Comparison of ENCODE assay signal across 14 cellular contexts in the genomic region with DNA sequence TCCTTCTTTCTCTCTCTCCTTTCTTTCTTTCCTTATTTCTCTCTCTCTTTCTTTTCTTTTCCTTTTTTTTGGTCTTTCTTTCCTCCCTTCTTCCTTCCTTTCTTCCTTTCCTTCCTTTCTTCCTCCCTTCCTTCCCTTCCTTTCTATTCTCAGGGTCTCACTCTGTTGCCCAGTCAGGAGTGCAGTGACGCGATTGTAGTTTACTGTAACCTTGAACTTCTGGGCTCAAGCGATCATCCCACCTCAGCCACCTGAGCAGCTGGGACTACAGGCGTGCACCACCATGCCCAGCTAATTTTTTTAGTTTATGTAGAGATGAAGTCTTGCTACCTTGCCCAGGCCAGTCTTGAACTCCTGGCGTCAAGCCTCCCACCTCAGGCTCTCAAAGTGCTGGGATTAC.
DNase-seq lines count a peak whose midpoint lies in the region; ATAC-seq and TF ChIP-seq lines count a peak whose summit lies in the region.
"Had no signal": no experiment of that assay in that cellular context is flagged by ENCODE, and none has a peak within 500 bp of the region (broad histone marks: within the 10 kb centered on the region; RNA-seq: fewer than 3 reads in every experiment).

No MANE protein-coding gene starts in this region.

- no peak for TF ChIP-seq POLR2A in gastrocnemius medialis (IDR thresholded peaks at IDR 0.05)

- ATAC-seq in gastrocnemius medialis = no peak
- no peak for ATAC-seq in psoas muscle
- ATAC-seq in activated CD4-positive, CD25-positive, alpha-beta regulatory T cell treated with anti-CD3 and anti-CD28 coated beads, Interleukin-2, amount 50 U/mL, for 24 hours = no peak
- ATAC-seq: GM23338 had no signal

- no peak overlapping the region for H3K9ac ChIP-seq in endodermal cell (ENCODE audit: extremely low read depth, low read length, poor library complexity, severe bottlenecking)
- H3K9ac ChIP-seq: BLaER1 had no signal

- BruUV-seq in Caco-2 (replicated peaks; lab: Mats Ljungman, UMichigan) = no TSS peak

- H3K36me3 Mint-ChIP-seq in Caco-2 (ENCODE audit: insufficient read depth, unreplicated experiment) (no peaks in the 10 kb centered on the region), endodermal cell (ENCODE audit: low read depth) (no peaks in the 10 kb centered on the region)
- H3K36me3 Mint-ChIP-seq: CD14-positive monocyte; CD4-positive, alpha-beta memory T cell had no signal

- H3K9me3 ChIP-seq in Caco-2 (no peaks in the 10 kb centered on the region), endodermal cell (ENCODE audit: control insufficient read depth, low read length) (no peaks in the 10 kb centered on the region), gastrocnemius medialis (no peaks in the 10 kb centered on the region), psoas muscle (no peaks in the 10 kb centered on the region)
- H3K9me3 ChIP-seq: BLaER1 had no signal

- intact Hi-C loops in Caco-2 (cut with micrococcal nuclease; ENCODE audit: unreplicated experiment) (no loop called here), gastrocnemius medialis (cut with DNase I; ENCODE audit: low total_unique reads) (loop anchor here (5.0 kb wide), 3 partner anchors 42 to 392 kb away; a partner anchor contains a TSS), psoas muscle (cut with DNase I) (loop anchor here (5.0 to 10.0 kb wide), 3 partner anchors 80 to 207 kb away; a partner anchor contains a TSS)

- POLR2A ChIA-PET in Caco-2 (lab: Charles Lee) = interaction anchor here (0.6 kb wide), 1 partner anchor 16 kb away, joined by 3 read pairs; no protein-coding TSS in a partner anchor

- no peaks in the 10 kb centered on the region for H3K27me3 ChIP-seq in Caco-2 (replicated peaks; ENCODE audit: control insufficient read depth, insufficient read depth, low read length)
- no peaks in the 10 kb centered on the region for H3K27me3 ChIP-seq in endodermal cell (ENCODE audit: control insufficient read depth, insufficient read depth, low read length, poor library complexity, severe bottlenecking)
- no peaks in the 10 kb centered on the region for H3K27me3 ChIP-seq in gastrocnemius medialis
- H3K27me3 ChIP-seq in psoas muscle (ENCODE audit: insufficient read depth in 3 of 3, low read length in 2 of 3) = no peaks in the 10 kb centered on the region
- H3K27me3 ChIP-seq: BLaER1 had no signal

- no peak overlapping the region for H3K4me3 ChIP-seq in Caco-2 (ENCODE audit: low read depth, low read length)
- H3K4me3 ChIP-seq in endodermal cell (ENCODE audit: low read length) = no peak overlapping the region
- no peak overlapping the region for H3K4me3 ChIP-seq in gastrocnemius medialis
- no peak overlapping the region for H3K4me3 ChIP-seq in psoas muscle
- H3K4me3 ChIP-seq: BLaER1, GM23338 had no signal

- H3K27ac Mint-ChIP-seq in Caco-2 (ENCODE audit: unreplicated experiment) (peak overlapping the region; percentile 16), endodermal cell (no peak overlapping the region)
- H3K27ac Mint-ChIP-seq: H9 had no signal

- 93 to 97% methylated on average over 5 of the region's 5 CpGs for WGBS in endodermal cell (ENCODE audit: insufficient coverage in 1 of 2, insufficient read length in 1 of 2), 2 experiments
- 93 to 97% (median 95%) methylated on average over 5 of the region's 5 CpGs for WGBS in psoas muscle, 3 donors

- H3K4me3 Mint-ChIP-seq in Caco-2 (ENCODE audit: unreplicated experiment) (no peak overlapping the region), endodermal cell (no peak overlapping the region)
- H3K4me3 Mint-ChIP-seq: CD14-positive monocyte; CD4-positive, alpha-beta memory T cell; GM23338; H9 had no signal

- H3K9me3 Mint-ChIP-seq in Caco-2 (ENCODE audit: unreplicated experiment) (no peaks in the 10 kb centered on the region), endodermal cell (no peaks in the 10 kb centered on the region)
- H3K9me3 Mint-ChIP-seq: CD14-positive monocyte; CD4-positive, alpha-beta memory T cell; GM23338; H9 had no signal

- H3K27ac ChIP-seq in VCaP = peak overlapping the region; percentile 26; the same call in 1 of the 2 replicates
- H3K27ac ChIP-seq in endodermal cell (ENCODE audit: low read depth, low read length) = no peak overlapping the region
- peak overlapping the region in 3 of 4 donors; percentile 32 to 87 (median 76) for H3K27ac ChIP-seq in gastrocnemius medialis
- H3K27ac ChIP-seq in psoas muscle = no peak overlapping the region
- H3K27ac ChIP-seq: BLaER1 had no signal

- H3K4me1 ChIP-seq in Caco-2 (peaks cover 31% of the 10 kb centered on the region), endodermal cell (ENCODE audit: control insufficient read depth, insufficient read depth, low read length) (peaks cover 9% of the 10 kb centered on the region), gastrocnemius medialis (peaks cover 19 to 21% of the 10 kb centered on the region in 2 donors), psoas muscle (peaks cover 34% of the 10 kb centered on the region)

- H3K27me3 Mint-ChIP-seq in Caco-2 (ENCODE audit: insufficient read depth, unreplicated experiment) = no peaks in the 10 kb centered on the region
- H3K27me3 Mint-ChIP-seq in endodermal cell (ENCODE audit: insufficient read depth) = no peaks in the 10 kb centered on the region
- H3K27me3 Mint-ChIP-seq: CD4-positive, alpha-beta memory T cell had no signal

- TF ChIP-seq CTCF in Caco-2 (IDR thresholded peaks at IDR 0.05; ENCODE audit: insufficient read depth in 1 of 2, low read depth in 1 of 2, low read length in 1 of 2, severe bottlenecking in 1 of 2, unreplicated experiment in 1 of 2) (no peak), VCaP (conservative IDR thresholded peaks at IDR 0.05) (no peak), endodermal cell (conservative IDR thresholded peaks at IDR 0.05) (no peak), gastrocnemius medialis (IDR thresholded peaks at IDR 0.05 in 4 of 5, conservative IDR thresholded peaks at IDR 0.05 in 1 of 5) (no peak), psoas muscle (IDR thresholded peaks at IDR 0.05) (no peak), GM13977 (IDR thresholded peaks at IDR 0.05; ENCODE audit: extremely low read depth, insufficient read depth, missing control alignments) (no peak)

- peaks cover 57% of the 10 kb centered on the region for H3K4me1 Mint-ChIP-seq in Caco-2 (ENCODE audit: low read depth, unreplicated experiment)
- H3K4me1 Mint-ChIP-seq in endodermal cell = peaks cover 14% of the 10 kb centered on the region

- CTCF ChIA-PET in Caco-2 (lab: Charles Lee) = interaction anchor here (1.0 kb wide), 1 partner anchor 41 kb away, joined by 3 read pairs; no protein-coding TSS in a partner anchor

- H3K36me3 ChIP-seq in Caco-2 (ENCODE audit: control insufficient read depth, insufficient read depth, low read length) = no peaks in the 10 kb centered on the region
- H3K36me3 ChIP-seq in endodermal cell (ENCODE audit: control insufficient read depth, insufficient read depth, low read length) = no peaks in the 10 kb centered on the region
- no peaks in the 10 kb centered on the region for H3K36me3 ChIP-seq in gastrocnemius medialis
- H3K36me3 ChIP-seq in psoas muscle (ENCODE audit: insufficient read depth in 1 of 2, low read depth in 1 of 2) = no peaks in the 10 kb centered on the region
- H3K36me3 ChIP-seq: BLaER1 had no signal

- in situ Hi-C loops in gastrocnemius medialis (cut with MboI; ENCODE audit: low sequenced_read_pairs in 4 of 4) = loop anchor here in 3 of 4 donors (5.0 to 25.0 kb wide), 3 partner anchors 87 to 202 kb away; a partner anchor contains a TSS
- in situ Hi-C loops in GM13977 (cut with MboI; ENCODE audit: low pct_unique_long_range_greater_than_20kb, low sequenced_read_pairs, unreplicated experiment) = loop anchor here (25.0 kb wide), 1 partner anchor 852 kb away; a partner anchor contains a TSS

- DNase-seq in Caco-2 = no peak
- peak; percentile 20 for DNase-seq in endodermal cell
- no peak for DNase-seq in gastrocnemius medialis
- no peak for DNase-seq in psoas muscle
- DNase-seq in GM13977 (ENCODE audit: low spot score) = no peak
- DNase-seq: 8988T; Calu3; CD4-positive, alpha-beta memory T cell; H9 had no signal

Comparison
In these comparisons a context has a peak if more than half of its experiments do, and no peak if none do; other contexts are left out.
1. H3K27ac ChIP-seq: peak in VCaP (single experiment) and gastrocnemius medialis (3 of 4); none in endodermal cell (single experiment) and psoas muscle (single experiment).